Comparison of ENCODE assay signal across 18 cellular contexts in the genomic region with DNA sequence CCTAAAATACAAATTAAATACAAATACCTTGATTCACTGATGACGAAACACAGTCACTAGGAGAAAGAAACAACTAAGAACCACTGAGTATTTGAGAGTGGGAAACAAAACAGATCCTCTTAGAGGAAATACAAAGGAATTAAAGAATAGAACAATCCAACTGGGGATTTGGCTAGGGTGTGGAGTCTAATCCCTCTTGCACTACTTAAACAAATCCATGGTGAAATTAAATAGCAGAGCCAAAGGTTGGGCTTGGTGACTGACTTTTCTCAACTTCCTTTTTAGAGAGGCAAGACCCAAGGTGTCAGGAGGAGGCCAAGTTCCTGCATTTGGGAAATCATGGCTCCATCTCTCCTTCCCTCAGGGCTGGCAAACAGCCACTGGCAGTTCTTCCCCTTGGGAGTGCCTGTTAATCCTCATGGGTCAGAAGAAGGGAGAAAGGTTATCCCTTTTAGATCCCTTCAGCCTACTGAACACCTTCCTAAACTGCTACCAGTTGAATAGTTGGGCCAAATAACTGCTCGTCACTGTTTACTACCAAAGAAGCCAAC.
DNase-seq lines count a peak whose midpoint lies in the region; ATAC-seq and TF ChIP-seq lines count a peak whose summit lies in the region.
"Had no signal": no experiment of that assay in that cellular context is flagged by ENCODE, and none has a peak within 500 bp of the region (broad histone marks: within the 10 kb centered on the region; RNA-seq: fewer than 3 reads in every experiment).

No MANE protein-coding gene starts in this region.

- no peak for ATAC-seq in activated naive CD4-positive, alpha-beta T cell treated with anti-CD3 and anti-CD28 coated beads, Interleukin-2, amount 50 U/mL, for 72 hours
- ATAC-seq in upper lobe of right lung: no peak
- no peak for ATAC-seq in GM19463 (IDR thresholded peaks at IDR 0.05; ENCODE audit: unreplicated experiment)
- ATAC-seq: naive thymus-derived CD4-positive, alpha-beta T cell; right cardiac atrium had no signal

- H3K4me1 ChIP-seq in subcutaneous abdominal adipose tissue (ENCODE audit: control insufficient read depth in 5 of 5, insufficient read depth in 5 of 5, low read length in 5 of 5) (peaks cover 8 to 27% (median 27%) of the 10 kb centered on the region in 5 donors), upper lobe of right lung (peaks cover 15% of the 10 kb centered on the region)
- H3K4me1 ChIP-seq in effector memory CD4-positive, alpha-beta T cell (ENCODE audit: control insufficient read depth, insufficient read depth, low read length, poor library complexity, severe bottlenecking): peaks cover 14% of the 10 kb centered on the region

- CTCF ChIA-PET in activated naive CD4-positive, alpha-beta T cell treated with anti-CD3 and anti-CD28 coated beads for 36 hours (lab: Charles Lee): no interaction called here

- no peaks in the 10 kb centered on the region for H3K9me3 ChIP-seq in subcutaneous abdominal adipose tissue (ENCODE audit: control insufficient read depth in 5 of 5, low read length in 5 of 5)
- H3K9me3 ChIP-seq in upper lobe of right lung: no peaks in the 10 kb centered on the region
- H3K9me3 ChIP-seq in effector memory CD4-positive, alpha-beta T cell (ENCODE audit: control insufficient read depth, low read length): no peaks in the 10 kb centered on the region

- H3K4me3 Mint-ChIP-seq in activated naive CD4-positive, alpha-beta T cell treated with anti-CD3 and anti-CD28 coated beads for 36 hours: no peak overlapping the region
- H3K4me3 Mint-ChIP-seq: activated naive CD8-positive, alpha-beta T cell treated with anti-CD3 and anti-CD28 coated beads, Interleukin-2, amount 10 ng/mL, durations not matched to agents 7 days and 5 days; H9; naive thymus-derived CD4-positive, alpha-beta T cell; T-helper 1 cell treated with Interleukin-12 subunit alpha and Interleukin-12 subunit beta and Interleukin-4 antibody, amounts not matched to agents 30 μg/mL and 1 μg/mL, for 36 hours had no signal

- intact Hi-C loops in activated naive CD4-positive, alpha-beta T cell treated with anti-CD3 and anti-CD28 coated beads for 36 hours (cut with micrococcal nuclease): no loop called here
- intact Hi-C loops in upper lobe of right lung (cut with DNase I): no loop called here

- H3K4me3 ChIP-seq in fibroblast of the aortic adventitia (ENCODE audit: low read depth, low read length): no peak overlapping the region
- H3K4me3 ChIP-seq in subcutaneous abdominal adipose tissue (ENCODE audit: low read depth in 1 of 5, low read length in 5 of 5): no peak overlapping the region
- no peak overlapping the region for H3K4me3 ChIP-seq in upper lobe of right lung
- H3K4me3 ChIP-seq in effector memory CD4-positive, alpha-beta T cell (ENCODE audit: insufficient read depth, low read depth, low read length, poor library complexity, severe bottlenecking): no peak overlapping the region

- peak overlapping the region; percentile 41 for H3K27ac Mint-ChIP-seq in activated naive CD4-positive, alpha-beta T cell treated with anti-CD3 and anti-CD28 coated beads for 36 hours
- H3K27ac Mint-ChIP-seq in activated naive CD4-positive, alpha-beta T cell treated with anti-CD3 and anti-CD28 coated beads, Interleukin-2, amount 50 U/mL, for 72 hours: peak overlapping the region in 1 of 2 donors; percentile 45
- H3K27ac Mint-ChIP-seq: activated naive CD8-positive, alpha-beta T cell treated with anti-CD3 and anti-CD28 coated beads, Interleukin-2, amount 10 ng/mL, durations not matched to agents 7 days and 5 days; T-helper 1 cell treated with Interleukin-12 subunit alpha and Interleukin-12 subunit beta and Interleukin-4 antibody, amounts not matched to agents 30 μg/mL and 1 μg/mL, for 36 hours had no signal

- H3K27ac ChIP-seq in VCaP (peak overlapping the region; percentile 43), subcutaneous abdominal adipose tissue (ENCODE audit: low read depth, low read length) (peak overlapping the region; percentile 55), upper lobe of right lung (no peak overlapping the region)
- H3K27ac ChIP-seq in effector memory CD4-positive, alpha-beta T cell (ENCODE audit: insufficient read depth, low read length, poor library complexity, severe bottlenecking): no peak overlapping the region
- H3K27ac ChIP-seq: C4-2B had no signal

- H3K4me1 Mint-ChIP-seq in activated naive CD4-positive, alpha-beta T cell treated with anti-CD3 and anti-CD28 coated beads for 36 hours (ENCODE audit: low read depth): peaks cover 28% of the 10 kb centered on the region

- TF ChIP-seq CTCF in VCaP (conservative IDR thresholded peaks at IDR 0.05) (no peak), fibroblast of the aortic adventitia (IDR thresholded peaks at IDR 0.05; ENCODE audit: insufficient read depth, low read length) (no peak), upper lobe of right lung (IDR thresholded peaks at IDR 0.05) (no peak)

- DNase-seq in activated naive CD4-positive, alpha-beta T cell treated with anti-CD3 and anti-CD28 coated beads for 36 hours: no peak
- DNase-seq in activated naive CD4-positive, alpha-beta T cell treated with anti-CD3 and anti-CD28 coated beads, Interleukin-2, amount 50 U/mL, for 72 hours (ENCODE audit: low spot score in 2 of 2): no peak
- DNase-seq in fibroblast of the aortic adventitia (ENCODE audit: low read depth) (peak; percentile 56), upper lobe of right lung (no peak)
- DNase-seq in effector memory CD4-positive, alpha-beta T cell: no peak
- DNase-seq: activated naive CD8-positive, alpha-beta T cell treated with anti-CD3 and anti-CD28 coated beads, Interleukin-2, amount 10 ng/mL, durations not matched to agents 7 days and 5 days; DMS153; effector CD8-positive, alpha-beta T cell; GF-D8; H9; naive thymus-derived CD4-positive, alpha-beta T cell; NCI-H2107; right cardiac atrium had no signal

- no peaks in the 10 kb centered on the region for H3K27me3 Mint-ChIP-seq in activated naive CD4-positive, alpha-beta T cell treated with anti-CD3 and anti-CD28 coated beads for 36 hours (ENCODE audit: low read depth)
- H3K27me3 Mint-ChIP-seq: activated naive CD8-positive, alpha-beta T cell treated with anti-CD3 and anti-CD28 coated beads, Interleukin-2, amount 10 ng/mL, durations not matched to agents 7 days and 5 days; naive thymus-derived CD4-positive, alpha-beta T cell had no signal

- no peaks in the 10 kb centered on the region for H3K9me3 Mint-ChIP-seq in activated naive CD4-positive, alpha-beta T cell treated with anti-CD3 and anti-CD28 coated beads for 36 hours
- no peaks in the 10 kb centered on the region for H3K9me3 Mint-ChIP-seq in activated naive CD4-positive, alpha-beta T cell treated with anti-CD3 and anti-CD28 coated beads, Interleukin-2, amount 50 U/mL, for 72 hours
- H3K9me3 Mint-ChIP-seq: activated naive CD8-positive, alpha-beta T cell treated with anti-CD3 and anti-CD28 coated beads, Interleukin-2, amount 10 ng/mL, durations not matched to agents 7 days and 5 days; H9; T-helper 1 cell treated with Interleukin-12 subunit alpha and Interleukin-12 subunit beta and Interleukin-4 antibody, amounts not matched to agents 30 μg/mL and 1 μg/mL, for 36 hours had no signal

- H3K36me3 Mint-ChIP-seq in activated naive CD4-positive, alpha-beta T cell treated with anti-CD3 and anti-CD28 coated beads for 36 hours (ENCODE audit: low read depth): peaks cover 36% of the 10 kb centered on the region
- peaks cover 5 to 21% of the 10 kb centered on the region in 2 donors for H3K36me3 Mint-ChIP-seq in activated naive CD4-positive, alpha-beta T cell treated with anti-CD3 and anti-CD28 coated beads, Interleukin-2, amount 50 U/mL, for 72 hours

- H3K27me3 ChIP-seq in subcutaneous abdominal adipose tissue (ENCODE audit: control insufficient read depth in 5 of 5, insufficient read depth in 4 of 5, low read length in 5 of 5) (no peaks in the 10 kb centered on the region), upper lobe of right lung (no peaks in the 10 kb centered on the region)
- no peaks in the 10 kb centered on the region for H3K27me3 ChIP-seq in effector memory CD4-positive, alpha-beta T cell (replicated peaks; ENCODE audit: control insufficient read depth, insufficient read depth, low read length, poor library complexity, severe bottlenecking)

- no peak overlapping the region for H3K9ac ChIP-seq in subcutaneous abdominal adipose tissue (ENCODE audit: low read length in 5 of 5)

- peaks cover 7 to 34% (median 28%) of the 10 kb centered on the region in 5 donors for H3K36me3 ChIP-seq in subcutaneous abdominal adipose tissue (ENCODE audit: control insufficient read depth in 5 of 5, insufficient read depth in 5 of 5, low read length in 5 of 5)
- H3K36me3 ChIP-seq in upper lobe of right lung: peaks cover 20% of the 10 kb centered on the region
- peaks cover 71% of the 10 kb centered on the region for H3K36me3 ChIP-seq in effector memory CD4-positive, alpha-beta T cell (ENCODE audit: control insufficient read depth, insufficient read depth, low read length)

Comparison
In these comparisons a context has a peak if more than half of its experiments do, and no peak if none do; other contexts are left out.
1. H3K27ac ChIP-seq: peak in VCaP (single experiment) and subcutaneous abdominal adipose tissue (single experiment); none in upper lobe of right lung (single experiment) and effector memory CD4-positive, alpha-beta T cell (single experiment).